Comparison of ENCODE assay signal across 13 cellular contexts in the genomic region with DNA sequence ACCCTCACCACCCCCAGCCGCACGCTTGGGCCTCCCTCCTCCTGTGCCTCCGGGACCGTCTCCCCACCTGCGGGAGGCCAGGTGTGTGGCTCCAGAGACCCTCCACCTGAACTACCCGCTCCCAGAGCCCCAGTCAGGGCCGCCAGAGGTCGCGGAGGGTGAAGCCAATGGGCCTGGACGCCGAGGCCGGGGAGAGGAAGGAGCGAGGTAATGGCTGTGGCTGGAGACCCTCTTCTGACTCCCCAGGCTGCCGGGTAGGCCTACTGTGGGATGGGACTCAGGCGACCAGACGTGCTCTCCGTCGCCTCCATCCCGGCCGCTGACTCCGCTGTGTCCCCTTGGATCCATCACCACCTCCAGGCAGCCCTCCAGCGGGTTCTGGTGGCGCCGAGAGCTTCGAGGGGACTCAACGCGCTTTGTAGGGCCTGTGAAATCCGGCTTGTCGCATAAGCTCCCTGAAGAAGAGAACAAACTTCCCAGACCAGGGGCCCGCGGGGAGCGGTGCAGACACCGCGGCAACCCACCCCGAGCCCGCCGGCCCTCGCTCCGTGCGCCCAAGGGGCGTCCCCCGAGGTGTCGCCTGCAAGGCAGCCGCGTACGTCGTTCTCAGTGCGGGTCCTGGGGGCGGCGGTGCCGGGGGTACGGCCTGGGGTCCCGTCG. TPM values are rescaled to one million over a fixed set of nuclear protein-coding genes. Genes with fewer than 3 reads are reported as not detected.
DNase-seq lines count a peak whose midpoint lies in the region; ATAC-seq and TF ChIP-seq lines count a peak whose summit lies in the region.
"Had no signal": no experiment of that assay in that cellular context is flagged by ENCODE, and none has a peak within 500 bp of the region (broad histone marks: within the 10 kb centered on the region; RNA-seq: fewer than 3 reads in every experiment).

No MANE protein-coding gene starts in this region.

- no peaks in the 10 kb centered on the region for H3K9me2 ChIP-seq in PC-3 (replicated peaks; ENCODE audit: low read length)

- H3K9ac ChIP-seq in PC-3 (ENCODE audit: low read length): no peak overlapping the region
- no peak overlapping the region for H3K9ac ChIP-seq in neural progenitor cell

- H3K27me3 ChIP-seq in ACC112 (ENCODE audit: insufficient read depth, low read length) (peaks cover 63% of the 10 kb centered on the region), PC-3 (ENCODE audit: low read length) (peaks cover 12% of the 10 kb centered on the region), neural progenitor cell (peaks cover 77% of the 10 kb centered on the region)

- H3F3A ChIP-seq in PC-3 (ENCODE audit: low read length, unreplicated experiment) (no peaks in the 10 kb centered on the region), neural progenitor cell (ENCODE audit: low read depth) (peaks cover 28% of the 10 kb centered on the region)

- intact Hi-C loops in PC-3 (cut with micrococcal nuclease): no loop called here

- no peak for ATAC-seq in PC-3

- no peak overlapping the region for H3K27ac Mint-ChIP-seq in neural progenitor cell

- H3K9me3 ChIP-seq in PC-3 (ENCODE audit: low read length): no peaks in the 10 kb centered on the region
- no peaks in the 10 kb centered on the region for H3K9me3 ChIP-seq in neural progenitor cell (ENCODE audit: low read depth)
- H3K9me3 ChIP-seq: uterus had no signal

- TF ChIP-seq CTCF in PC-3 (conservative IDR thresholded peaks at IDR 0.05; ENCODE audit: low read depth, low read length): no peak
- TF ChIP-seq CTCF in fibroblast of the aortic adventitia (IDR thresholded peaks at IDR 0.05; ENCODE audit: insufficient read depth, low read length): no peak
- TF ChIP-seq CTCF in neural progenitor cell (IDR thresholded peaks at IDR 0.05): no peak

- no TSS peak for BruUV-seq in PC-3 (replicated peaks; lab: Mats Ljungman, UMichigan)

- H3K4me3 Mint-ChIP-seq in neural progenitor cell: peak overlapping the region; percentile 76

- H3K4me2 ChIP-seq in PC-3 (ENCODE audit: low read length) (peak overlapping the region; percentile 83), neural progenitor cell (peak overlapping the region; percentile 86)

- H3K4me1 ChIP-seq in ACC112 (ENCODE audit: control insufficient read depth, insufficient read depth, low read length, unreplicated experiment) (no peaks in the 10 kb centered on the region), PC-3 (ENCODE audit: insufficient read depth, low read length) (no peaks in the 10 kb centered on the region), neural progenitor cell (peaks cover 22% of the 10 kb centered on the region)
- H3K4me1 ChIP-seq: uterus had no signal

- POLR2A ChIA-PET in PC-3 (lab: Charles Lee; ENCODE audit: unreplicated experiment): no interaction called here

- H3K27me3 Mint-ChIP-seq in neural progenitor cell (ENCODE audit: insufficient read depth, low read depth): peaks cover 19% of the 10 kb centered on the region

- peaks cover 21% of the 10 kb centered on the region for H3K4me1 Mint-ChIP-seq in neural progenitor cell

- peaks cover 5% of the 10 kb centered on the region for H3K9me3 Mint-ChIP-seq in neural progenitor cell

- H3K36me3 ChIP-seq in ACC112 (ENCODE audit: insufficient read depth, low read length) (no peaks in the 10 kb centered on the region), PC-3 (ENCODE audit: low read depth, low read length) (no peaks in the 10 kb centered on the region), neural progenitor cell (no peaks in the 10 kb centered on the region)
- H3K36me3 ChIP-seq: uterus had no signal

- DNase-seq in PC-3 (no peak), fibroblast of the aortic adventitia (ENCODE audit: low read depth) (no peak), neural progenitor cell (ENCODE audit: low spot score) (no peak), OCI-M2 (lab: John Stamatoyannopoulos, UW; ENCODE audit: unreplicated experiment) (no peak), anterior cingulate cortex (lab: John Stamatoyannopoulos, UW) (no peak), NCI-H226 (no peak), NCI-H187 treated with DMSO at 0.1 percent for 48 hours (lab: John Stamatoyannopoulos, UW) (no peak)
- DNase-seq: activated CD4-positive, alpha-beta T cell treated with anti-CD3 and anti-CD28 coated beads, Interleukin-2, amount 50 U/mL, for 4 hours; NCI-H345; stimulated activated CD4-positive, alpha-beta T cell treated with anti-CD3 and anti-CD28 coated beads, Interleukin-4, amount 100 ng/mL, for 1 hour; uterus had no signal

- H3K79me2 ChIP-seq in ACC112 (ENCODE audit: control insufficient read depth, insufficient read depth, low read length, unreplicated experiment) (no peaks in the 10 kb centered on the region), PC-3 (ENCODE audit: low read length) (no peaks in the 10 kb centered on the region), neural progenitor cell (ENCODE audit: low read depth) (no peaks in the 10 kb centered on the region)

- no peaks in the 10 kb centered on the region for H4K20me1 ChIP-seq in PC-3 (ENCODE audit: low read length)
- H4K20me1 ChIP-seq in neural progenitor cell (ENCODE audit: low read depth): peaks cover 41% of the 10 kb centered on the region

- CTCF ChIA-PET in PC-3 (lab: Charles Lee): no interaction called here

- no peak overlapping the region for H3K27ac ChIP-seq in ACC112 (ENCODE audit: low read depth, low read length)
- no peak overlapping the region for H3K27ac ChIP-seq in PC-3 (ENCODE audit: low read length)
- no peak overlapping the region for H3K27ac ChIP-seq in neural progenitor cell
- H3K27ac ChIP-seq: SK-N-MC, uterus had no signal

- H3K36me3 Mint-ChIP-seq in neural progenitor cell: peaks cover 13% of the 10 kb centered on the region

- H2AFZ ChIP-seq in ACC112 (ENCODE audit: low read length, unreplicated experiment): no peak overlapping the region
- peak overlapping the region; percentile 79 for H2AFZ ChIP-seq in PC-3 (ENCODE audit: low read length)
- H2AFZ ChIP-seq in neural progenitor cell (replicated peaks): peak overlapping the region; percentile 83

- H3K4me3 ChIP-seq in ACC112 (ENCODE audit: low read depth, low read length) (peak overlapping the region; percentile 51; the same call in 1 of the 2 replicates), PC-3 (ENCODE audit: low read length) (peak overlapping the region; percentile 76), fibroblast of the aortic adventitia (ENCODE audit: low read depth, low read length) (peak overlapping the region; percentile 61), neural progenitor cell (peak overlapping the region; percentile 59)
- H3K4me3 ChIP-seq: SK-N-MC, uterus had no signal

RNA-seq across cellular contexts. Expression of a gene that starts 12.6 kb away (rescaled TPM):
- total RNA-seq in PC-3 (2014; rRNA removed): 10.4 and 13.2 TPM in 2 replicates
- total RNA-seq in fibroblast of the aortic adventitia (ENCODE audit: low replicate concordance): 0.90 and 3.2 TPM in 2 replicates
- total RNA-seq in neural progenitor cell (ENCODE audit: low replicate concordance): 13.7 and 15.4 TPM in 2 replicates
